In genomic region chr16:22001591-22001990, GRCh38 we compare ENCODE assay signal across 1 cellular context.
TF ChIP-seq lines count a peak whose summit lies in the region.

No MANE protein-coding gene starts in this region.

TF ChIP-seq in H1, 55 proteins besides CTCF, POLR2A, EP300 and RAD21:
- no peak for TF ChIP-seq FOSL1 (IDR thresholded peaks at IDR 0.05; ENCODE audit: insufficient read depth, low read depth, low read length)
- no peak for TF ChIP-seq EZH2 (IDR thresholded peaks at IDR 0.05; ENCODE audit: low read depth, low read length, severe bottlenecking)
- TF ChIP-seq PHF8 (conservative IDR thresholded peaks at IDR 0.05; ENCODE audit: low read depth, low read length) = no peak
- no peak for TF ChIP-seq SUZ12 (IDR thresholded peaks at IDR 0.05; ENCODE audit: low read length)
- TF ChIP-seq EGR1 (IDR thresholded peaks at IDR 0.05; ENCODE audit: borderline replicate concordance, low read depth, low read length) = no peak
- no peak for TF ChIP-seq GTF2F1 (IDR thresholded peaks at IDR 0.05; ENCODE audit: borderline replicate concordance, low read depth, low read length)
- TF ChIP-seq RFX5 (IDR thresholded peaks at IDR 0.05; ENCODE audit: borderline replicate concordance, low read depth, low read length) = no peak
- TF ChIP-seq JUND (IDR thresholded peaks at IDR 0.05; ENCODE audit: low read length) = no peak
